8 cellular contexts compared by ENCODE assay signal in genomic region chr14:39268393-39268792, GRCh38. TPM values are rescaled to one million over a fixed set of nuclear protein-coding genes. Genes with fewer than 3 reads are reported as not detected.
DNase-seq lines count a peak whose midpoint lies in the region; ATAC-seq and TF ChIP-seq lines count a peak whose summit lies in the region.

No MANE protein-coding gene starts in this region.

- no peaks in the 10 kb centered on the region for H3K9me2 ChIP-seq in SU-DHL-6 (replicated peaks; ENCODE audit: insufficient read depth, low read length)

- peaks cover 57% of the 10 kb centered on the region for H3K79me2 ChIP-seq in SU-DHL-6 (ENCODE audit: insufficient read depth, low read length)

- DNase-seq in AG04450 (ENCODE audit: low read depth, low spot score) (no peak), fibroblast of pulmonary artery (ENCODE audit: low read depth) (peak; percentile 26), COR-L47 (lab: John Stamatoyannopoulos, UW) (no peak), NCI-H774 (lab: John Stamatoyannopoulos, UW) (no peak)

- ATAC-seq in HG02840 (IDR thresholded peaks at IDR 0.05; ENCODE audit: low FRiP score, unreplicated experiment), result no peak

- H3K9me3 ChIP-seq in AG04450 (ENCODE audit: control insufficient read depth, insufficient read depth, low read length), result peaks cover 13% of the 10 kb centered on the region
- no peaks in the 10 kb centered on the region for H3K9me3 ChIP-seq in HEK293 (ENCODE audit: control insufficient read depth, insufficient read depth, low read depth, low read length)
- H3K9me3 ChIP-seq in SU-DHL-6 (ENCODE audit: insufficient read depth, low read length), result peaks cover 12% of the 10 kb centered on the region; the same call in 1 of the 2 replicates
- no peaks in the 10 kb centered on the region for H3K9me3 ChIP-seq in skeletal muscle tissue (ENCODE audit: control insufficient read depth in 3 of 3, low read length in 3 of 3)

- H3K36me3 ChIP-seq in HEK293 (ENCODE audit: control insufficient read depth in 2 of 2, insufficient read depth in 1 of 2, low read length in 2 of 2) (no peaks in the 10 kb centered on the region), SU-DHL-6 (ENCODE audit: low read length) (0 out of 2 replicates have a peak, but pooled peaks cover 4% of the 10 kb centered on the region), skeletal muscle tissue (ENCODE audit: control insufficient read depth in 3 of 3, insufficient read depth in 3 of 3, low read length in 3 of 3) (peaks cover 0 to 3% (median 0%) of the 10 kb centered on the region in 3 donors)

- H3K27ac ChIP-seq in AG04450 (ENCODE audit: low read depth, low read length) (no peak overlapping the region), HEK293 (ENCODE audit: extremely low read depth, low read depth, low read length) (no peak overlapping the region), SU-DHL-6 (ENCODE audit: low read depth, low read length) (0 out of 2 replicates have a peak overlapping the region, but pooled peaks have one; percentile 84), skeletal muscle tissue (ENCODE audit: low read depth, low read length) (no peak overlapping the region)

- TF ChIP-seq CTCF in AG04450 (IDR thresholded peaks at IDR 0.05; ENCODE audit: low read depth, low read length) (no peak), HEK293 (tag by site-specific recombination; IDR thresholded peaks at IDR 0.05) (no peak), SU-DHL-6 (IDR thresholded peaks at IDR 0.05; ENCODE audit: insufficient read depth, low read length, poor library complexity, severe bottlenecking) (no peak), fibroblast of pulmonary artery (IDR thresholded peaks at IDR 0.05; ENCODE audit: low read length, missing control alignments) (no peak)

- H4K20me1 ChIP-seq in SU-DHL-6 (ENCODE audit: low read depth, low read length), result no peaks in the 10 kb centered on the region

- CTCF ChIA-PET in AG04450 (lab: Charles Lee) (no interaction called here), HEK293 (lab: Yijun Ruan, JAX) (interaction anchor here (0.6 to 1.1 kb wide), 4 partner anchors 14 to 1253 kb away, joined by 3 to 4 read pairs (median 3); no protein-coding TSS in a partner anchor)

- H3K4me1 ChIP-seq in HEK293 (ENCODE audit: control insufficient read depth, insufficient read depth, low read length), result peaks cover 5% of the 10 kb centered on the region; the same call in 1 of the 2 replicates
- H3K4me1 ChIP-seq in skeletal muscle tissue (ENCODE audit: control insufficient read depth in 3 of 3, insufficient read depth in 3 of 3, low read length in 3 of 3), result peaks cover 7 to 18% (median 10%) of the 10 kb centered on the region in 3 donors

- H3K27me3 ChIP-seq in AG04450 (ENCODE audit: control insufficient read depth, insufficient read depth, low read length), result no peaks in the 10 kb centered on the region
- no peaks in the 10 kb centered on the region for H3K27me3 ChIP-seq in SU-DHL-6 (ENCODE audit: low read length)
- H3K27me3 ChIP-seq in skeletal muscle tissue (ENCODE audit: control insufficient read depth in 3 of 3, insufficient read depth in 3 of 3, low read length in 3 of 3), result no peaks in the 10 kb centered on the region

- H3K4me2 ChIP-seq in SU-DHL-6 (ENCODE audit: low read depth, low read length, poor library complexity, severe bottlenecking), result peak overlapping the region; percentile 85

- POLR2A ChIA-PET in AG04450 (lab: Yijun Ruan, JAX), result interaction anchor here (0.8 kb wide), 1 partner anchor 98 kb away, joined by 4 read pairs; the partner anchor contains the start of gene TRAPPC6B
- POLR2A ChIA-PET in HEK293 (lab: Yijun Ruan, JAX), result interaction anchor here (0.6 to 3.7 kb wide), 2 partner anchors 15 to 98 kb away, joined by 3 to 32 read pairs; partner anchors contain the start of gene TRAPPC6B

- H3K9ac ChIP-seq in SU-DHL-6 (ENCODE audit: low read length) (peak overlapping the region; percentile 71), skeletal muscle tissue (ENCODE audit: low read depth in 1 of 3, low read length in 3 of 3) (peak overlapping the region; percentile 8 to 96 (median 68))

- peaks cover 26% of the 10 kb centered on the region for H3F3A ChIP-seq in SU-DHL-6 (ENCODE audit: insufficient read depth)

- peak overlapping the region; percentile 95 for H3K4me3 ChIP-seq in AG04450 (ENCODE audit: low read depth, low read length)
- peak overlapping the region; percentile 61 for H3K4me3 ChIP-seq in HEK293 (ENCODE audit: low read depth, low read length)
- peak overlapping the region; percentile 93 for H3K4me3 ChIP-seq in SU-DHL-6 (ENCODE audit: insufficient read depth, low read length, poor library complexity, severe bottlenecking)
- peak overlapping the region; percentile 97 for H3K4me3 ChIP-seq in fibroblast of pulmonary artery (replicated peaks; ENCODE audit: low read depth, low read length)
- H3K4me3 ChIP-seq in skeletal muscle tissue (ENCODE audit: low read length in 3 of 3), result peak overlapping the region; percentile 55 to 97 (median 88)

- no peak overlapping the region for H2AFZ ChIP-seq in SU-DHL-6 (ENCODE audit: low read depth, low read length, severe bottlenecking)

TF ChIP-seq in HEK293, 187 proteins besides CTCF, POLR2A, EP300 and RAD21:
- TF ChIP-seq REST (tag by site-specific recombination; IDR thresholded peaks at IDR 0.05) (peak; percentile 51), TCF7L2 (IDR thresholded peaks at IDR 0.05; ENCODE audit: borderline replicate concordance, low read depth, low read length) (no peak), ZNF366 (tag by site-specific recombination; conservative IDR thresholded peaks at IDR 0.05) (0 out of 2 replicates have a peak, but pooled peaks have one; percentile 20), ZBTB48 (tag by site-specific recombination; IDR thresholded peaks at IDR 0.05) (peak; percentile 60), ZNF529 (tag by site-specific recombination; IDR thresholded peaks at IDR 0.05; ENCODE audit: insufficient replicate concordance) (no peak), ZNF138 (tag by site-specific recombination; IDR thresholded peaks at IDR 0.05; ENCODE audit: borderline replicate concordance) (no peak)

RNA-seq across cellular contexts. Expression of gene MIA2, which starts 34.7 kb away (rescaled TPM):
- 11.6 and 16.5 TPM in 2 replicates for polyA plus RNA-seq in AG04450 (2011; rRNA removed)
- polyA minus RNA-seq in AG04450 (2011; rRNA and poly(A)+ RNA removed), result 7.4 and 8.8 TPM in 2 replicates
- total RNA-seq in skeletal muscle tissue, result 15.7 TPM
